In genomic region chr6:27472617-27473400, GRCh38 we compare ENCODE assay signal across 7 cellular contexts.
DNase-seq lines count a peak whose midpoint lies in the region; ATAC-seq and TF ChIP-seq lines count a peak whose summit lies in the region.

Gene ZNF184, minus strand, starts transcription at chr6:27473105. Its CDS starts 811 bp downstream, at chr6:27472294.

- peaks cover 17% of the 10 kb centered on the region for H3K9me3 Mint-ChIP-seq in T-helper 2 cell treated with Interferon-gamma antibody and Interleukin-4, amounts not matched to agents 5 μg/mL and 100 μg/mL, for 36 hours

- H3K27me3 Mint-ChIP-seq in T-helper 2 cell treated with Interferon-gamma antibody and Interleukin-4, amounts not matched to agents 5 μg/mL and 100 μg/mL, for 36 hours (ENCODE audit: low read depth), result peaks cover 4% of the 10 kb centered on the region

- H3K36me3 Mint-ChIP-seq in T-helper 2 cell treated with Interferon-gamma antibody and Interleukin-4, amounts not matched to agents 5 μg/mL and 100 μg/mL, for 36 hours (ENCODE audit: low read depth), result peaks cover 34% of the 10 kb centered on the region

- H3K4me3 Mint-ChIP-seq in T-helper 2 cell treated with Interferon-gamma antibody and Interleukin-4, amounts not matched to agents 5 μg/mL and 100 μg/mL, for 36 hours, result peak within 1 kb of the TSS; percentile 92

- H3K36me3 ChIP-seq in rectal smooth muscle tissue (ENCODE audit: control insufficient read depth, insufficient read depth, low read length), result no peaks in the 10 kb centered on the region

- H3K4me1 Mint-ChIP-seq in T-helper 2 cell treated with Interferon-gamma antibody and Interleukin-4, amounts not matched to agents 5 μg/mL and 100 μg/mL, for 36 hours (ENCODE audit: low read depth), result peaks cover 49% of the 10 kb centered on the region

- DNase-seq in NCI-H1930 (lab: John Stamatoyannopoulos, UW) (peak; percentile 97), astrocyte of the cerebellum (ENCODE audit: low read depth) (peak; percentile 96), hepatic stellate cell (ENCODE audit: low spot score) (peak; percentile 89)
- peak; percentile 91 for DNase-seq in T-helper 2 cell treated with Interferon-gamma antibody and Interleukin-4, amounts not matched to agents 5 μg/mL and 100 μg/mL, for 36 hours (ENCODE audit: low spot score)

- in situ Hi-C loops in astrocyte of the cerebellum (cut with HindIII; ENCODE audit: low sequenced_read_pairs), result no loop called here

- peak within 1 kb of the TSS; percentile 89 for H3K27ac Mint-ChIP-seq in T-helper 2 cell treated with Interferon-gamma antibody and Interleukin-4, amounts not matched to agents 5 μg/mL and 100 μg/mL, for 36 hours

- H3K9ac ChIP-seq in rectal smooth muscle tissue (ENCODE audit: low read length), result peak within 1 kb of the TSS; percentile 83

- peak; percentile 89 for ATAC-seq in GM18502 (IDR thresholded peaks at IDR 0.05; ENCODE audit: poor library complexity, unreplicated experiment)
- ATAC-seq in HG02970 (IDR thresholded peaks at IDR 0.05; ENCODE audit: low FRiP score, unreplicated experiment), result peak; percentile 84

- H3K27me3 ChIP-seq in rectal smooth muscle tissue (ENCODE audit: control insufficient read depth, insufficient read depth, low read length), result no peaks in the 10 kb centered on the region

- peak within 1 kb of the TSS; percentile 84 for H3K4me3 ChIP-seq in astrocyte of the cerebellum (ENCODE audit: low read depth, low read length)
- peak within 1 kb of the TSS; percentile 78 for H3K4me3 ChIP-seq in rectal smooth muscle tissue (ENCODE audit: low read length)

- TF ChIP-seq CTCF in astrocyte of the cerebellum (IDR thresholded peaks at IDR 0.05; ENCODE audit: low read depth, low read length, missing control alignments), result no peak

- H3K4me1 ChIP-seq in rectal smooth muscle tissue (ENCODE audit: control insufficient read depth, insufficient read depth, low read length), result peaks cover 4% of the 10 kb centered on the region

- H3K27ac ChIP-seq in rectal smooth muscle tissue (ENCODE audit: low read depth, low read length), result peak within 1 kb of the TSS; percentile 75

Comparison
In these comparisons a context has a peak if more than half of its experiments do, and no peak if none do; other contexts are left out.
1. Peak in every context shown above with its lines: DNase-seq, ATAC-seq, H3K4me3 ChIP-seq and H3K27ac ChIP-seq.